Comparison of ENCODE assay signal across 23 cellular contexts in genomic region chr19:43599635-43600295, GRCh38. TPM values are rescaled to one million over a fixed set of nuclear protein-coding genes. Genes with fewer than 3 reads are reported as not detected.
A peak's percentile ranks its signal among the peaks of the same experiment; 100 is the strongest.
DNase-seq lines count a peak whose midpoint lies in the region; ATAC-seq and TF ChIP-seq lines count a peak whose summit lies in the region.
"Had no signal": no experiment of that assay in that cellular context is flagged by ENCODE, and none has a peak within 500 bp of the region (broad histone marks: within the 10 kb centered on the region; RNA-seq: fewer than 3 reads in every experiment).

No MANE protein-coding gene starts in this region.

- no peaks in the 10 kb centered on the region for H3K27me3 ChIP-seq in A673 (replicated peaks; ENCODE audit: insufficient read depth, low read depth, low read length, poor library complexity)
- H3K27me3 ChIP-seq in CD8-positive, alpha-beta memory T cell (ENCODE audit: insufficient read depth, low read length, poor library complexity, severe bottlenecking) = no peaks in the 10 kb centered on the region
- H3K27me3 ChIP-seq: heart left ventricle, ovary, right atrium auricular region had no signal

- H3K36me3 ChIP-seq in A673 (ENCODE audit: insufficient read depth, low read length, poor library complexity, severe bottlenecking) = peaks cover 21% of the 10 kb centered on the region
- peaks cover 7% of the 10 kb centered on the region for H3K36me3 ChIP-seq in CD8-positive, alpha-beta memory T cell (ENCODE audit: insufficient read depth, low read length)
- H3K36me3 ChIP-seq: ovary had no signal

- H3K9me3 Mint-ChIP-seq in CD8-positive, alpha-beta memory T cell = no peaks in the 10 kb centered on the region
- H3K9me3 Mint-ChIP-seq in effector memory CD8-positive, alpha-beta T cell = no peaks in the 10 kb centered on the region
- H3K9me3 Mint-ChIP-seq: activated T-helper 2 cell treated with anti-CD3 and anti-CD28 coated beads, Interferon-gamma antibody, Interleukin-2, Interleukin-4, amounts not matched to agents 10 μg/mL and 5 μg/mL and 100 μg/mL, durations not matched to agents 14 hours and 24 hours and 36 hours; CD8-positive, alpha-beta T cell; naive B cell had no signal

- H3K9me3 ChIP-seq in A673 (ENCODE audit: low read depth, low read length, poor library complexity, severe bottlenecking) = no peaks in the 10 kb centered on the region
- no peaks in the 10 kb centered on the region for H3K9me3 ChIP-seq in CD8-positive, alpha-beta memory T cell (ENCODE audit: low read length)
- H3K9me3 ChIP-seq in T-helper 17 cell (ENCODE audit: control insufficient read depth, low read length, poor library complexity, severe bottlenecking) = no peaks in the 10 kb centered on the region
- H3K9me3 ChIP-seq: heart left ventricle, ovary, right atrium auricular region had no signal

- H3K27me3 Mint-ChIP-seq in CD8-positive, alpha-beta memory T cell = peaks cover 0 to 4% of the 10 kb centered on the region in 2 donors
- H3K27me3 Mint-ChIP-seq in T-helper 17 cell = no peaks in the 10 kb centered on the region
- H3K27me3 Mint-ChIP-seq in effector memory CD8-positive, alpha-beta T cell = no peaks in the 10 kb centered on the region
- H3K27me3 Mint-ChIP-seq: activated CD4-positive, alpha-beta T cell treated with anti-CD3 and anti-CD28 coated beads for 36 hours; activated CD8-positive, alpha-beta memory T cell treated with anti-CD3 and anti-CD28 coated beads, Interleukin-2, amount 10 ng/mL, durations not matched to agents 7 days and 5 days; naive B cell had no signal

- H3K4me1 Mint-ChIP-seq in CD8-positive, alpha-beta memory T cell = peaks cover 31 to 36% (median 33%) of the 10 kb centered on the region in 3 donors
- peaks cover 34% of the 10 kb centered on the region for H3K4me1 Mint-ChIP-seq in T-helper 17 cell
- peaks cover 31 to 36% of the 10 kb centered on the region in 2 donors for H3K4me1 Mint-ChIP-seq in effector memory CD8-positive, alpha-beta T cell (ENCODE audit: low read depth in 2 of 2)

- TSS peak; percentile 7 for BruUV-seq in A673 (replicated peaks; lab: Mats Ljungman, UMichigan)

- H3K4me3 ChIP-seq in A673 (ENCODE audit: low read depth, low read length, poor library complexity, severe bottlenecking) = no peak overlapping the region
- H3K4me3 ChIP-seq in CD8-positive, alpha-beta memory T cell (ENCODE audit: low read length) = no peak overlapping the region
- H3K4me3 ChIP-seq: heart left ventricle, ovary, right atrium auricular region had no signal

- peaks cover 0 to 72% (median 2%) of the 10 kb centered on the region in 3 donors for H3K36me3 Mint-ChIP-seq in CD8-positive, alpha-beta memory T cell
- H3K36me3 Mint-ChIP-seq in T-helper 17 cell (ENCODE audit: low read depth) = peaks cover 4% of the 10 kb centered on the region
- peaks cover 37% of the 10 kb centered on the region for H3K36me3 Mint-ChIP-seq in effector memory CD8-positive, alpha-beta T cell (ENCODE audit: insufficient read depth)
- H3K36me3 Mint-ChIP-seq: activated CD8-positive, alpha-beta memory T cell treated with anti-CD3 and anti-CD28 coated beads, Interleukin-2, amount 10 ng/mL, durations not matched to agents 7 days and 5 days; naive B cell had no signal

- no peak overlapping the region for H3K27ac ChIP-seq in A673 (ENCODE audit: low read depth, low read length, poor library complexity, severe bottlenecking)
- no peak overlapping the region for H3K27ac ChIP-seq in CD8-positive, alpha-beta memory T cell (ENCODE audit: low read depth, low read length)
- H3K27ac ChIP-seq: heart left ventricle, ovary, right atrium auricular region had no signal

- intact Hi-C loops in A673 (cut with micrococcal nuclease; ENCODE audit: unreplicated experiment) = loop anchor here (5.0 kb wide), 1 partner anchor 152 kb away; no protein-coding TSS in a partner anchor

- CTCF ChIA-PET in A673 (lab: Charles Lee) = no interaction called here
- CTCF ChIA-PET in CD8-positive, alpha-beta memory T cell (lab: Charles Lee) = interaction anchor here (1.3 kb wide), 1 partner anchor 67 kb away, joined by 3 read pairs; the partner anchor contains the start of gene ZNF575

- POLR2A ChIA-PET in A673 (lab: Charles Lee; ENCODE audit: low non-redundant PET) = no interaction called here
- POLR2A ChIA-PET in CD8-positive, alpha-beta memory T cell (lab: Charles Lee) = interaction anchor here (0.6 kb wide), 1 partner anchor 21 kb away, joined by 4 read pairs; no protein-coding TSS in a partner anchor

- no peak for ATAC-seq in T-helper 17 cell
- ATAC-seq in effector memory CD8-positive, alpha-beta T cell (replicated peaks) = no peak
- no peak for ATAC-seq in activated CD4-positive, CD25-positive, alpha-beta regulatory T cell treated with anti-CD3 and anti-CD28 coated beads, Interleukin-2, amount 50 U/mL, for 24 hours
- no peak for ATAC-seq in GM18520 (IDR thresholded peaks at IDR 0.05; ENCODE audit: unreplicated experiment)
- ATAC-seq: activated CD4-positive, alpha-beta T cell treated with anti-CD3 and anti-CD28 coated beads for 36 hours; activated CD8-positive, alpha-beta memory T cell treated with anti-CD3 and anti-CD28 coated beads, Interleukin-2, amount 10 ng/mL, durations not matched to agents 7 days and 5 days; CD8-positive, alpha-beta T cell; heart left ventricle; left colon; PC-3 had no signal

- TF ChIP-seq CTCF in A673 (conservative IDR thresholded peaks at IDR 0.05; ENCODE audit: low read depth, low read length) = peak; percentile 35; the same call in 1 of the 2 replicates

- peaks cover 7% of the 10 kb centered on the region for H3K4me1 ChIP-seq in A673 (ENCODE audit: insufficient read depth, low read length, poor library complexity, severe bottlenecking)
- peaks cover 26% of the 10 kb centered on the region for H3K4me1 ChIP-seq in CD8-positive, alpha-beta memory T cell (ENCODE audit: insufficient read depth, low read length)

- no peak for DNase-seq in A673 (ENCODE audit: low spot score)
- no peak for DNase-seq in CD8-positive, alpha-beta memory T cell
- no peak for DNase-seq in T-helper 17 cell
- DNase-seq in effector memory CD8-positive, alpha-beta T cell = no peak
- DNase-seq in NCI-H1105 treated with DMSO at 0.1 percent for 48 hours (lab: John Stamatoyannopoulos, UW) = no peak
- DNase-seq: activated CD4-positive, alpha-beta T cell treated with anti-CD3 and anti-CD28 coated beads for 36 hours; activated CD8-positive, alpha-beta memory T cell treated with anti-CD3 and anti-CD28 coated beads, Interleukin-2, amount 10 ng/mL, durations not matched to agents 7 days and 5 days; CD8-positive, alpha-beta T cell; heart left ventricle; left colon; mesendoderm; naive B cell; NCI-H1105; NCI-H2029 treated with DMSO at 0.1 percent for 48 hours; NCI-H345; ovary; PC-3; stimulated activated CD4-positive, alpha-beta T cell treated with anti-CD3 and anti-CD28 coated beads, Interleukin-12 subunit alpha, Interleukin-12 subunit beta, amount 100 ng/mL, for 4 hours; stimulated activated CD4-positive, alpha-beta T cell treated with anti-CD3 and anti-CD28 coated beads, Interleukin-4, amount 100 ng/mL, for 4 hours had no signal

- H3K27ac Mint-ChIP-seq in CD8-positive, alpha-beta memory T cell = peak overlapping the region in 6 of 8 donors; percentile 6 to 59 (median 38)
- peak overlapping the region; percentile 27 for H3K27ac Mint-ChIP-seq in T-helper 17 cell
- peak overlapping the region; percentile 35 to 59 for H3K27ac Mint-ChIP-seq in effector memory CD8-positive, alpha-beta T cell
- H3K27ac Mint-ChIP-seq: activated CD4-positive, alpha-beta T cell treated with anti-CD3 and anti-CD28 coated beads for 36 hours; activated CD8-positive, alpha-beta memory T cell treated with anti-CD3 and anti-CD28 coated beads, Interleukin-2, amount 10 ng/mL, durations not matched to agents 7 days and 5 days; activated T-helper 2 cell treated with anti-CD3 and anti-CD28 coated beads, Interferon-gamma antibody, Interleukin-2, Interleukin-4, amounts not matched to agents 10 μg/mL and 5 μg/mL and 100 μg/mL, durations not matched to agents 14 hours and 24 hours and 36 hours; CD8-positive, alpha-beta T cell had no signal

- H3K4me3 Mint-ChIP-seq in CD8-positive, alpha-beta memory T cell = no peak overlapping the region
- H3K4me3 Mint-ChIP-seq in T-helper 17 cell = no peak overlapping the region
- no peak overlapping the region for H3K4me3 Mint-ChIP-seq in effector memory CD8-positive, alpha-beta T cell
- H3K4me3 Mint-ChIP-seq: activated CD4-positive, alpha-beta T cell treated with anti-CD3 and anti-CD28 coated beads for 36 hours; activated CD8-positive, alpha-beta memory T cell treated with anti-CD3 and anti-CD28 coated beads, Interleukin-2, amount 10 ng/mL, durations not matched to agents 7 days and 5 days; CD8-positive, alpha-beta T cell had no signal

RNA-seq across cellular contexts. Expression of gene ZNF576, which starts 3.4 kb away (rescaled TPM):
- total RNA-seq in A673 (2021) (19.2 and 20.3 TPM in 2 replicates), T-helper 17 cell (10 to 100 TPM in 1 of 2 donors, 1 to 10 TPM in 1; 7.9 to 11.1 TPM)
- 10 to 100 TPM; 19.5 to 20.9 TPM for total RNA-seq in CD8-positive, alpha-beta memory T cell
- polyA plus RNA-seq in CD8-positive, alpha-beta memory T cell = 9.3 TPM

RNA-seq across cellular contexts. Expression of gene IRGQ, which starts 3.8 kb away (rescaled TPM):
- 34.1 and 37.7 TPM in 2 replicates for total RNA-seq in A673 (2021)
- total RNA-seq in CD8-positive, alpha-beta memory T cell = 10 to 100 TPM; 25.4 to 30.2 TPM
- polyA plus RNA-seq in CD8-positive, alpha-beta memory T cell = 2.2 TPM
- total RNA-seq in T-helper 17 cell = 10 to 100 TPM; 49.9 to 51.1 TPM

RNA-seq across cellular contexts. Expression of gene SRRM5, which starts 12.1 kb away (rescaled TPM):
- 0.62 and 0.66 TPM in 2 replicates for total RNA-seq in A673 (2021)
- under 1 TPM; 0.24 to 0.58 TPM for total RNA-seq in CD8-positive, alpha-beta memory T cell
- polyA plus RNA-seq in CD8-positive, alpha-beta memory T cell = 0.26 TPM
- total RNA-seq in T-helper 17 cell = under 1 TPM; 0.40 to 0.60 TPM

RNA-seq across cellular contexts. Expression of gene ZNF428, which starts 19.7 kb away (rescaled TPM):
- total RNA-seq in A673 (2021) = 65.7 and 72.4 TPM in 2 replicates
- total RNA-seq in CD8-positive, alpha-beta memory T cell = 10 to 100 TPM; 23.6 to 23.8 TPM
- 22.0 TPM for polyA plus RNA-seq in CD8-positive, alpha-beta memory T cell
- total RNA-seq in T-helper 17 cell = 10 to 100 TPM; 23.8 to 26.3 TPM

RNA-seq across cellular contexts. Expression of gene PINLYP, which starts 24.2 kb away (rescaled TPM):
- total RNA-seq in A673 (2021) (14.3 and 15.6 TPM in 2 replicates), T-helper 17 cell (1 to 10 TPM in 1 of 2 donors, under 1 TPM in 1; 0.52 to 1.5 TPM)
- 10 to 100 TPM in 1 of 2 experiments, 1 to 10 TPM in 1; 9.9 to 13.8 TPM for total RNA-seq in CD8-positive, alpha-beta memory T cell
- polyA plus RNA-seq in CD8-positive, alpha-beta memory T cell = 1.3 TPM
